Comparison of ENCODE assay signal across 1 cellular context in genomic region chr13:98216711-98217110, GRCh38.
TF ChIP-seq lines count a peak whose summit lies in the region.

No MANE protein-coding gene starts in this region.

TF ChIP-seq in HCT116, 20 proteins besides CTCF, POLR2A, EP300 and RAD21 (continued from another document):
- TF ChIP-seq, protein P1, sequence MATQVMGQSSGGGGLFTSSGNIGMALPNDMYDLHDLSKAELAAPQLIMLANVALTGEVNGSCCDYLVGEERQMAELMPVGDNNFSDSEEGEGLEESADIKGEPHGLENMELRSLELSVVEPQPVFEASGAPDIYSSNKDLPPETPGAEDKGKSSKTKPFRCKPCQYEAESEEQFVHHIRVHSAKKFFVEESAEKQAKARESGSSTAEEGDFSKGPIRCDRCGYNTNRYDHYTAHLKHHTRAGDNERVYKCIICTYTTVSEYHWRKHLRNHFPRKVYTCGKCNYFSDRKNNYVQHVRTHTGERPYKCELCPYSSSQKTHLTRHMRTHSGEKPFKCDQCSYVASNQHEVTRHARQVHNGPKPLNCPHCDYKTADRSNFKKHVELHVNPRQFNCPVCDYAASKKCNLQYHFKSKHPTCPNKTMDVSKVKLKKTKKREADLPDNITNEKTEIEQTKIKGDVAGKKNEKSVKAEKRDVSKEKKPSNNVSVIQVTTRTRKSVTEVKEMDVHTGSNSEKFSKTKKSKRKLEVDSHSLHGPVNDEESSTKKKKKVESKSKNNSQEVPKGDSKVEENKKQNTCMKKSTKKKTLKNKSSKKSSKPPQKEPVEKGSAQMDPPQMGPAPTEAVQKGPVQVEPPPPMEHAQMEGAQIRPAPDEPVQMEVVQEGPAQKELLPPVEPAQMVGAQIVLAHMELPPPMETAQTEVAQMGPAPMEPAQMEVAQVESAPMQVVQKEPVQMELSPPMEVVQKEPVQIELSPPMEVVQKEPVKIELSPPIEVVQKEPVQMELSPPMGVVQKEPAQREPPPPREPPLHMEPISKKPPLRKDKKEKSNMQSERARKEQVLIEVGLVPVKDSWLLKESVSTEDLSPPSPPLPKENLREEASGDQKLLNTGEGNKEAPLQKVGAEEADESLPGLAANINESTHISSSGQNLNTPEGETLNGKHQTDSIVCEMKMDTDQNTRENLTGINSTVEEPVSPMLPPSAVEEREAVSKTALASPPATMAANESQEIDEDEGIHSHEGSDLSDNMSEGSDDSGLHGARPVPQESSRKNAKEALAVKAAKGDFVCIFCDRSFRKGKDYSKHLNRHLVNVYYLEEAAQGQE (IDR thresholded peaks at IDR 0.05; ENCODE audit: low read depth): no peak
- TF ChIP-seq ELF1 (IDR thresholded peaks at IDR 0.05; ENCODE audit: borderline replicate concordance, low read depth) (no peak), EZH2 (IDR thresholded peaks at IDR 0.05) (no peak), FOSL1 (IDR thresholded peaks at IDR 0.05; ENCODE audit: low read depth) (no peak), EZH2phosphoT487 (IDR thresholded peaks at IDR 0.05; ENCODE audit: borderline replicate concordance) (no peak), ZNF274 (IDR thresholded peaks at IDR 0.05; ENCODE audit: low read depth, low read length) (no peak), SRF (IDR thresholded peaks at IDR 0.05; ENCODE audit: low read depth) (no peak), YY1 (IDR thresholded peaks at IDR 0.05; ENCODE audit: extremely low read depth, insufficient replicate concordance, low read depth, low read length) (no peak), JUND (IDR thresholded peaks at IDR 0.05) (no peak), SP1 (IDR thresholded peaks at IDR 0.05; ENCODE audit: low read depth) (no peak), POLR2AphosphoS5 (IDR thresholded peaks at IDR 0.05; ENCODE audit: low read depth, low read length) (no peak), SIN3A (IDR thresholded peaks at IDR 0.05; ENCODE audit: low read depth) (no peak), ATF3 (IDR thresholded peaks at IDR 0.05) (no peak)
- TF ChIP-seq, protein P2, sequence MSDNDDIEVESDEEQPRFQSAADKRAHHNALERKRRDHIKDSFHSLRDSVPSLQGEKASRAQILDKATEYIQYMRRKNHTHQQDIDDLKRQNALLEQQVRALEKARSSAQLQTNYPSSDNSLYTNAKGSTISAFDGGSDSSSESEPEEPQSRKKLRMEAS (IDR thresholded peaks at IDR 0.05): no peak
- TF ChIP-seq, protein P3, sequence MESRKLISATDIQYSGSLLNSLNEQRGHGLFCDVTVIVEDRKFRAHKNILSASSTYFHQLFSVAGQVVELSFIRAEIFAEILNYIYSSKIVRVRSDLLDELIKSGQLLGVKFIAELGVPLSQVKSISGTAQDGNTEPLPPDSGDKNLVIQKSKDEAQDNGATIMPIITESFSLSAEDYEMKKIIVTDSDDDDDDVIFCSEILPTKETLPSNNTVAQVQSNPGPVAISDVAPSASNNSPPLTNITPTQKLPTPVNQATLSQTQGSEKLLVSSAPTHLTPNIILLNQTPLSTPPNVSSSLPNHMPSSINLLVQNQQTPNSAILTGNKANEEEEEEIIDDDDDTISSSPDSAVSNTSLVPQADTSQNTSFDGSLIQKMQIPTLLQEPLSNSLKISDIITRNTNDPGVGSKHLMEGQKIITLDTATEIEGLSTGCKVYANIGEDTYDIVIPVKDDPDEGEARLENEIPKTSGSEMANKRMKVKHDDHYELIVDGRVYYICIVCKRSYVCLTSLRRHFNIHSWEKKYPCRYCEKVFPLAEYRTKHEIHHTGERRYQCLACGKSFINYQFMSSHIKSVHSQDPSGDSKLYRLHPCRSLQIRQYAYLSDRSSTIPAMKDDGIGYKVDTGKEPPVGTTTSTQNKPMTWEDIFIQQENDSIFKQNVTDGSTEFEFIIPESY (IDR thresholded peaks at IDR 0.05; ENCODE audit: extremely low read depth, insufficient replicate concordance, low read length): no peak
